ENCODE assay signal across 30 cellular contexts in genomic region chr2:8344725-8345124, GRCh38.
DNase-seq lines count a peak whose midpoint lies in the region; ATAC-seq, FAIRE-seq and TF ChIP-seq lines count a peak whose summit lies in the region.
"Had no signal": no experiment of that assay in that cellular context is flagged by ENCODE, and none has a peak within 500 bp of the region (broad histone marks: within the 10 kb centered on the region; RNA-seq: fewer than 3 reads in every experiment).

No MANE protein-coding gene starts in this region.

- H3K27ac ChIP-seq in small intestine (ENCODE audit: low read depth in 1 of 2, low read length in 1 of 2) (no peak overlapping the region), tibial artery (no peak overlapping the region)
- H3K27ac ChIP-seq: 22Rv1, C4-2B, KMS-11, PC-9, SJSA1 had no signal

- H3K4me3 Mint-ChIP-seq in central memory CD8-positive, alpha-beta T cell, result no peak overlapping the region
- H3K4me3 Mint-ChIP-seq: B cell; CD8-positive, alpha-beta T cell; IgD-negative memory B cell had no signal

- 88 to 91% (median 91%) methylated on average over 4 of the region's 4 CpGs for WGBS in small intestine, 3 donors

- no peaks in the 10 kb centered on the region for H3K36me3 Mint-ChIP-seq in central memory CD8-positive, alpha-beta T cell (ENCODE audit: insufficient read depth)
- H3K36me3 Mint-ChIP-seq: CD8-positive, alpha-beta T cell; IgD-negative memory B cell had no signal

- H3K9me3 Mint-ChIP-seq in central memory CD8-positive, alpha-beta T cell, result no peaks in the 10 kb centered on the region
- H3K9me3 Mint-ChIP-seq: CD8-positive, alpha-beta T cell had no signal

- H3K36me3 ChIP-seq in small intestine (ENCODE audit: control insufficient read depth in 2 of 2, insufficient read depth in 2 of 2, low read length in 2 of 2) (no peaks in the 10 kb centered on the region), tibial artery (no peaks in the 10 kb centered on the region)
- H3K36me3 ChIP-seq: SJSA1 had no signal

- H3K27me3 ChIP-seq in small intestine (ENCODE audit: control insufficient read depth in 2 of 2, insufficient read depth in 2 of 2, low read length in 2 of 2) (no peaks in the 10 kb centered on the region), tibial artery (no peaks in the 10 kb centered on the region)
- H3K27me3 ChIP-seq: SJSA1 had no signal

- no peaks in the 10 kb centered on the region for H3K4me1 ChIP-seq in small intestine (ENCODE audit: control insufficient read depth in 2 of 2, insufficient read depth in 1 of 2, low read depth in 1 of 2, low read length in 1 of 2)
- peaks cover 0 to 17% (median 0%) of the 10 kb centered on the region in 4 donors for H3K4me1 ChIP-seq in tibial artery
- H3K4me1 ChIP-seq: Caco-2, SJSA1 had no signal

- H3K4me1 Mint-ChIP-seq in central memory CD8-positive, alpha-beta T cell, result peaks cover 30% of the 10 kb centered on the region
- H3K4me1 Mint-ChIP-seq: B cell, IgD-negative memory B cell had no signal

- H3K9me3 ChIP-seq in small intestine (ENCODE audit: control insufficient read depth, low read depth), result no peaks in the 10 kb centered on the region
- no peaks in the 10 kb centered on the region for H3K9me3 ChIP-seq in tibial artery
- H3K9me3 ChIP-seq: SJSA1 had no signal

- H3K27me3 Mint-ChIP-seq in central memory CD8-positive, alpha-beta T cell, result no peaks in the 10 kb centered on the region

- intact Hi-C loops in tibial artery (cut with DNase I; ENCODE audit: low total_unique reads), result no loop called here

- DNase-seq in activated CD8-positive, alpha-beta memory T cell treated with anti-CD3 and anti-CD28 coated beads for 24 hours, result peak; percentile 47
- DNase-seq in activated CD8-positive, alpha-beta memory T cell treated with anti-CD3 and anti-CD28 coated beads, Interleukin-2, amount 50 U/mL, for 48 hours, result no peak
- DNase-seq in central memory CD8-positive, alpha-beta T cell (ENCODE audit: low spot score in 2 of 2), result no peak
- DNase-seq in kidney tubule cell (ENCODE audit: low spot score) (peak; percentile 3), small intestine (peak; percentile 17), NK-92 (lab: John Stamatoyannopoulos, UW; ENCODE audit: unreplicated experiment) (no peak), tibial artery (no peak)
- DNase-seq: Caco-2; CD8-positive, alpha-beta T cell; DMS 273 treated with DMSO at 0.1 percent for 48 hours; DMS79 treated with DMSO at 0.1 percent for 48 hours; GF-D8; MM.1S; NCI-H1694 treated with DMSO at 0.1 percent for 48 hours; NCI-H2081; NCI-H2171 treated with DMSO at 0.1 percent for 48 hours; NCI-H345; NCI-H510A treated with DMSO at 0.1 percent for 48 hours; PC-9; Right ventricle myocardium superior had no signal

- no peak for FAIRE-seq in small intestine (lab: Jason Lieb, UNC)
- FAIRE-seq: GM12891, GM19239 had no signal

- no peak for ATAC-seq in central memory CD8-positive, alpha-beta T cell (replicated peaks; ENCODE audit: extremely low read depth, poor library complexity, severe bottlenecking)
- no peak for ATAC-seq in GM18867 (IDR thresholded peaks at IDR 0.05; ENCODE audit: unreplicated experiment)
- ATAC-seq: CD8-positive, alpha-beta T cell; HCT116 had no signal

- TF ChIP-seq CTCF in tibial artery (IDR thresholded peaks at IDR 0.05), result no peak

- H3K27ac Mint-ChIP-seq in central memory CD8-positive, alpha-beta T cell (ENCODE audit: low read depth), result peak overlapping the region; percentile 90
- H3K27ac Mint-ChIP-seq: B cell; CD8-positive, alpha-beta T cell; IgD-negative memory B cell had no signal

- no peak overlapping the region for H3K4me3 ChIP-seq in small intestine (ENCODE audit: low read depth in 1 of 2, low read length in 2 of 2)
- no peak overlapping the region for H3K4me3 ChIP-seq in tibial artery
- H3K4me3 ChIP-seq: PC-9, SJSA1 had no signal

Comparison
In these comparisons a context has a peak if more than half of its experiments do, and no peak if none do; other contexts are left out.
1. DNase-seq: peak in activated CD8-positive, alpha-beta memory T cell treated with anti-CD3 and anti-CD28 coated beads for 24 hours (single experiment), kidney tubule cell (single experiment) and small intestine (single experiment); none in activated CD8-positive, alpha-beta memory T cell treated with anti-CD3 and anti-CD28 coated beads, Interleukin-2, amount 50 U/mL, for 48 hours (single experiment), central memory CD8-positive, alpha-beta T cell (0 of 2), NK-92 (single experiment) and tibial artery (0 of 2).